ENCODE assay signal across 16 cellular contexts in the genomic region with DNA sequence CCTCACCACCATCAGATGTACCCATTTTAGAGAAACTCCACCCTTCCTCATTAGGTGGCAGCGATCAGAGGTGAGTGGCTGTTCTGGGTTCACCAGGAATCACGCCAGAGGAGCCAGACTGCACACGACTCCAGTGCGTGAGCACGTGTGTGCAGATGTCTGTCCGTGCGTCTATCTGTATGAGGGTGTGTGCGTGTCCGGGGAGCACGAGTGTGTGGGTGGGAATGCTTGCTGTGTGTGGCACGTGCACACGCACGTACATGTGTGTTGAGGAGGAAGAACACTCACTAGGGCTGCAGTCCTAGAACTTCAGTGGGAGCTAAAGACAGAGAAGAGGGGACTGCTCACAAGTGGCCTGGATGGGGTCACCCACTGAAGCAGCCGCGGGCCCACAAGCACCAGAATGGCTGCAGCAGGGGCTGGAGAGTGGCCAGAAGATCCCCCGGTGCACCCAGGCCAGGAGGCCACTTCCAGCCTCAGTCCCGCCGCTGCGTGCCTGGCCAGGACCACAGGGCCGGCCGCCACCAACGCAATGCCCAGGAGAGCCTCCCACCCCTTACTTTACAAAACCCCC.
"Had no signal": no experiment of that assay in that cellular context is flagged by ENCODE, and none has a peak within 500 bp of the region (broad histone marks: within the 10 kb centered on the region; RNA-seq: fewer than 3 reads in every experiment).

No MANE protein-coding gene starts in this region.

- H3K4me1 ChIP-seq: uterus had no signal

- H3K27me3 ChIP-seq: dorsolateral prefrontal cortex, heart left ventricle, stomach, uterus had no signal

- ATAC-seq: heart left ventricle; left lobe of liver; natural killer cell treated with Interleukin-12 subunit alpha and Interleukin-12 subunit beta and Interleukin-15 and Interleukin-18, amount 100 ng/mL, for 72 hours; T-cell had no signal

- H3K27ac Mint-ChIP-seq: activated CD4-positive, alpha-beta T cell treated with anti-CD3 and anti-CD28 coated beads, Interleukin-2, amount 10 ng/mL, durations not matched to agents 7 days and 5 days; activated naive CD4-positive, alpha-beta T cell treated with anti-CD3 and anti-CD28 coated beads, Interleukin-2, amount 50 U/mL, for 24 hours; activated T-helper 2 cell treated with anti-CD3 and anti-CD28 coated beads, Interferon-gamma antibody, Interleukin-2, Interleukin-4, amounts not matched to agents 10 μg/mL and 5 μg/mL and 100 μg/mL, durations not matched to agents 14 hours and 24 hours and 36 hours; natural killer cell treated with Interleukin-12 subunit alpha and Interleukin-12 subunit beta and Interleukin-15 and Interleukin-18, amount 100 ng/mL, for 72 hours; T-cell had no signal

- H3K36me3 Mint-ChIP-seq: natural killer cell treated with Interleukin-12 subunit alpha and Interleukin-12 subunit beta and Interleukin-15 and Interleukin-18, amount 100 ng/mL, for 72 hours had no signal

- H3K9me3 ChIP-seq: heart left ventricle, stomach, uterus had no signal

- H3K9me3 Mint-ChIP-seq: activated CD4-positive, alpha-beta T cell treated with anti-CD3 and anti-CD28 coated beads, Interleukin-2, amount 10 ng/mL, durations not matched to agents 7 days and 5 days; activated naive CD4-positive, alpha-beta T cell treated with anti-CD3 and anti-CD28 coated beads, Interleukin-2, amount 50 U/mL, for 24 hours; activated T-helper 2 cell treated with anti-CD3 and anti-CD28 coated beads, Interferon-gamma antibody, Interleukin-2, Interleukin-4, amounts not matched to agents 10 μg/mL and 5 μg/mL and 100 μg/mL, durations not matched to agents 14 hours and 24 hours and 36 hours; memory B cell; natural killer cell treated with Interleukin-12 subunit alpha and Interleukin-12 subunit beta and Interleukin-15 and Interleukin-18, amount 100 ng/mL, for 72 hours had no signal

- DNase-seq: activated CD4-positive, alpha-beta T cell treated with anti-CD3 and anti-CD28 coated beads, Interleukin-2, amount 10 ng/mL, durations not matched to agents 7 days and 5 days; activated CD4-positive, CD25-positive, alpha-beta regulatory T cell; activated CD8-positive, alpha-beta memory T cell treated with anti-CD3 and anti-CD28 coated beads for 24 hours; foreskin melanocyte; stimulated activated CD4-positive, alpha-beta T cell treated with anti-CD3 and anti-CD28 coated beads, Interleukin-15, amount 100 ng/mL, for 24 hours; stimulated activated CD4-positive, alpha-beta T cell treated with anti-CD3 and anti-CD28 coated beads, Interleukin-4, amount 100 ng/mL, for 24 hours; stomach; T-cell; uterus had no signal

- H3K27me3 Mint-ChIP-seq: activated CD4-positive, alpha-beta T cell treated with anti-CD3 and anti-CD28 coated beads, Interleukin-2, amount 10 ng/mL, durations not matched to agents 7 days and 5 days; activated naive CD4-positive, alpha-beta T cell treated with anti-CD3 and anti-CD28 coated beads, Interleukin-2, amount 50 U/mL, for 24 hours; memory B cell; natural killer cell treated with Interleukin-12 subunit alpha and Interleukin-12 subunit beta and Interleukin-15 and Interleukin-18, amount 100 ng/mL, for 72 hours; T-cell had no signal

- H3K4me3 ChIP-seq: dorsolateral prefrontal cortex, heart left ventricle, stomach, uterus had no signal

- H3K27ac ChIP-seq: heart left ventricle, stomach, uterus had no signal

- H3K4me3 Mint-ChIP-seq: activated CD4-positive, alpha-beta T cell treated with anti-CD3 and anti-CD28 coated beads, Interleukin-2, amount 10 ng/mL, durations not matched to agents 7 days and 5 days; activated naive CD4-positive, alpha-beta T cell treated with anti-CD3 and anti-CD28 coated beads, Interleukin-2, amount 50 U/mL, for 24 hours; memory B cell; natural killer cell treated with Interleukin-12 subunit alpha and Interleukin-12 subunit beta and Interleukin-15 and Interleukin-18, amount 100 ng/mL, for 72 hours; T-cell had no signal

- H3K36me3 ChIP-seq: uterus had no signal
